22 cellular contexts compared by ENCODE assay signal in genomic region chr3:118682916-118683315, GRCh38.
"Had no signal": no experiment of that assay in that cellular context is flagged by ENCODE, and none has a peak within 500 bp of the region (broad histone marks: within the 10 kb centered on the region; RNA-seq: fewer than 3 reads in every experiment).

No MANE protein-coding gene starts in this region.

- H3K27ac ChIP-seq: gastrocnemius medialis, ovary, thoracic aorta had no signal

- H3K4me3 ChIP-seq: gastrocnemius medialis, ovary, thoracic aorta had no signal

- H3K9me3 ChIP-seq: gastrocnemius medialis, ovary, thoracic aorta had no signal

- H3K36me3 ChIP-seq: gastrocnemius medialis, ovary, thoracic aorta had no signal

- H3K4me1 ChIP-seq: gastrocnemius medialis had no signal

- H3K27me3 ChIP-seq: gastrocnemius medialis, ovary had no signal

- DNase-seq: activated CD4-positive, alpha-beta memory T cell treated with anti-CD3 and anti-CD28 coated beads, Interleukin-2, amount 10 ng/mL, durations not matched to agents 7 days and 5 days; activated CD4-positive, alpha-beta T cell treated with anti-CD3 and anti-CD28 coated beads, Interleukin-2, amount 10 ng/mL, durations not matched to agents 24 days and 14 days; activated CD4-positive, CD25-positive, alpha-beta regulatory T cell treated with anti-CD3 and anti-CD28 coated beads, Interleukin-2, amount 50 U/mL, for 72 hours; activated CD8-positive, alpha-beta memory T cell treated with anti-CD3 and anti-CD28 coated beads, Interleukin-2, amount 50 U/mL, for 48 hours; activated gamma-delta T cell treated with Interleukin-2 at 50 U/mL for 16 hours; activated naive CD8-positive, alpha-beta T cell treated with anti-CD3 and anti-CD28 coated beads, Interleukin-2, amount 50 U/mL, for 24 hours; activated T-cell treated with anti-CD3 and anti-CD28 coated beads, Interleukin-2, amount 50 U/mL, for 4 hours; amygdala; cortex of kidney; effector memory CD8-positive, alpha-beta T cell; erythroblast; gastrocnemius medialis; glutamatergic neuron; left cardiac atrium; naive B cell; ovary; retina; small intestine; stimulated activated CD4-positive, alpha-beta T cell treated with anti-CD3 and anti-CD28 coated beads, Interleukin-4, amount 100 ng/mL, for 24 hours; T1000; trophoblast cell had no signal
